In the genomic region with DNA sequence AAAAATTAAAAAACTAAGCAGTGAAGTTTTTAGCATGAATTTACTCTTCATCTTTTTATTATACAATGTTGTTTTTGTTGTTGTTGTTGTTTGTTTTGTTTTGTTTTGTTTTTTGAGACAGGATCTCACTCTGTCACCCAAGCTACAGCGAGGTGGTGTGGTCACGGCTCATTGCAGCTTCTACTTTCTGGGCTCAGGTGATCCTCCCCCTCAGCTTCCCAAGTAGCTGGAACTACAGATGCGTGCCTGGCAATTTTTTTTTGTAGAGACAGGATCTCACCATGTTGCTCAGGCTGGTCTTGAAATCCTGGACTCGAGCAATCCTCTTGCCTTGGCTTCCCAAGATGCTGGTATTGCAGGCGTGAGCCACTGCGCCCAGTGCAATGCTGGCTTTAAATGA, we compare ENCODE assay signal across 18 cellular contexts. TPM values are rescaled to one million over a fixed set of nuclear protein-coding genes. Genes with fewer than 3 reads are reported as not detected.
DNase-seq lines count a peak whose midpoint lies in the region; ATAC-seq, FAIRE-seq and TF ChIP-seq lines count a peak whose summit lies in the region.
"Had no signal": no experiment of that assay in that cellular context is flagged by ENCODE, and none has a peak within 500 bp of the region (broad histone marks: within the 10 kb centered on the region; RNA-seq: fewer than 3 reads in every experiment).

No MANE protein-coding gene starts in this region.

- peaks cover 70% of the 10 kb centered on the region for H3K79me2 ChIP-seq in mesendoderm (ENCODE audit: control insufficient read depth, insufficient read depth, low read length)

- TF ChIP-seq EP300 in Ishikawa (IDR thresholded peaks at IDR 0.05; ENCODE audit: borderline replicate concordance): peak; percentile 68; the same call in 1 of the 2 replicates

- no peak overlapping the region for H3K18ac ChIP-seq in mesendoderm (ENCODE audit: low read length)

- TF ChIP-seq RAD21 in Ishikawa (IDR thresholded peaks at IDR 0.05; ENCODE audit: low read depth): peak; percentile 17; the same call in 1 of the 2 replicates

- no CpG with 5 or more reads among the region's 6 CpGs for WGBS in mesendoderm (ENCODE audit: extremely low coverage, insufficient coverage, low lambda C conversion rate)

- no peak overlapping the region for H3K4me2 ChIP-seq in mesendoderm (ENCODE audit: low read length)

- no peak overlapping the region for H3K56ac ChIP-seq in mesendoderm (ENCODE audit: low read length)

- no peak overlapping the region for H3K23ac ChIP-seq in mesendoderm (ENCODE audit: low read length)

- no peak overlapping the region for H3K27ac ChIP-seq in mesendoderm (ENCODE audit: low read depth, low read length)
- H3K27ac ChIP-seq: Peyer's patch had no signal

- peaks cover 37% of the 10 kb centered on the region for H3K79me1 ChIP-seq in mesendoderm (ENCODE audit: low read length)

- H3K36me3 ChIP-seq in mesendoderm (ENCODE audit: control insufficient read depth, insufficient read depth, low read length): no peaks in the 10 kb centered on the region

- DNase-seq in GM18507 (ENCODE audit: extremely low spot score, insufficient read length, low read depth) (no peak), left kidney (ENCODE audit: low read depth, low spot score) (peak; percentile 56), middle frontal gyrus (ENCODE audit: extremely low spot score, low spot score) (no peak), mesendoderm (no peak), DMS153 treated with DMSO at 0.1 percent for 48 hours (lab: John Stamatoyannopoulos, UW; ENCODE audit: unreplicated experiment) (no peak)
- DNase-seq: C1 segment of cervical spinal cord, HCEC 1CT, Karpas-422, NCI-H1417, NCI-H1930, NCI-H2171, NCI-H446 treated with DMSO at 0.1 percent for 48 hours, NCI-H748 treated with DMSO at 0.1 percent for 48 hours, Peyer's patch, SHP77 had no signal

- no peak overlapping the region for H2BK5ac ChIP-seq in mesendoderm (ENCODE audit: low read length)

- H3K4me3 ChIP-seq in mesendoderm (ENCODE audit: low read length): no peak overlapping the region
- H3K4me3 ChIP-seq: Peyer's patch had no signal

- H2BK120ac ChIP-seq in mesendoderm (ENCODE audit: low read depth, low read length): no peak overlapping the region

- peak; percentile 61 for FAIRE-seq in GM18507 (lab: Jason Lieb, UNC)

- H4K8ac ChIP-seq in mesendoderm (ENCODE audit: low read depth, low read length): no peak overlapping the region

- H3K4ac ChIP-seq in mesendoderm (ENCODE audit: low read depth, low read length): no peak overlapping the region

- no peak overlapping the region for H2AK5ac ChIP-seq in mesendoderm (ENCODE audit: low read length)

- ATAC-seq in GM21619 (IDR thresholded peaks at IDR 0.05; ENCODE audit: unreplicated experiment) (peak; percentile 45), HG03442 (IDR thresholded peaks at IDR 0.05; ENCODE audit: unreplicated experiment) (no peak)

- no peaks in the 10 kb centered on the region for H3K27me3 ChIP-seq in mesendoderm (ENCODE audit: insufficient read depth, low read length, poor library complexity)
- H3K27me3 ChIP-seq: Peyer's patch had no signal

- no peak overlapping the region for H4K5ac ChIP-seq in mesendoderm (ENCODE audit: low read length)

- no peak overlapping the region for H2BK15ac ChIP-seq in mesendoderm (replicated peaks; ENCODE audit: low read depth)

- no peak overlapping the region for H3K9ac ChIP-seq in mesendoderm (ENCODE audit: low read length)

- H3K4me1 ChIP-seq in mesendoderm (ENCODE audit: control insufficient read depth, low read depth, low read length): peaks cover 8% of the 10 kb centered on the region

TF ChIP-seq in Ishikawa, 13 proteins besides CTCF, POLR2A, EP300 and RAD21:
- TF ChIP-seq YY1 (IDR thresholded peaks at IDR 0.05; ENCODE audit: low read depth): no peak
- 0 out of 2 replicates have a peak, but pooled peaks have one; percentile 47 for TF ChIP-seq NFIC (IDR thresholded peaks at IDR 0.05)
- TF ChIP-seq, protein P1, sequence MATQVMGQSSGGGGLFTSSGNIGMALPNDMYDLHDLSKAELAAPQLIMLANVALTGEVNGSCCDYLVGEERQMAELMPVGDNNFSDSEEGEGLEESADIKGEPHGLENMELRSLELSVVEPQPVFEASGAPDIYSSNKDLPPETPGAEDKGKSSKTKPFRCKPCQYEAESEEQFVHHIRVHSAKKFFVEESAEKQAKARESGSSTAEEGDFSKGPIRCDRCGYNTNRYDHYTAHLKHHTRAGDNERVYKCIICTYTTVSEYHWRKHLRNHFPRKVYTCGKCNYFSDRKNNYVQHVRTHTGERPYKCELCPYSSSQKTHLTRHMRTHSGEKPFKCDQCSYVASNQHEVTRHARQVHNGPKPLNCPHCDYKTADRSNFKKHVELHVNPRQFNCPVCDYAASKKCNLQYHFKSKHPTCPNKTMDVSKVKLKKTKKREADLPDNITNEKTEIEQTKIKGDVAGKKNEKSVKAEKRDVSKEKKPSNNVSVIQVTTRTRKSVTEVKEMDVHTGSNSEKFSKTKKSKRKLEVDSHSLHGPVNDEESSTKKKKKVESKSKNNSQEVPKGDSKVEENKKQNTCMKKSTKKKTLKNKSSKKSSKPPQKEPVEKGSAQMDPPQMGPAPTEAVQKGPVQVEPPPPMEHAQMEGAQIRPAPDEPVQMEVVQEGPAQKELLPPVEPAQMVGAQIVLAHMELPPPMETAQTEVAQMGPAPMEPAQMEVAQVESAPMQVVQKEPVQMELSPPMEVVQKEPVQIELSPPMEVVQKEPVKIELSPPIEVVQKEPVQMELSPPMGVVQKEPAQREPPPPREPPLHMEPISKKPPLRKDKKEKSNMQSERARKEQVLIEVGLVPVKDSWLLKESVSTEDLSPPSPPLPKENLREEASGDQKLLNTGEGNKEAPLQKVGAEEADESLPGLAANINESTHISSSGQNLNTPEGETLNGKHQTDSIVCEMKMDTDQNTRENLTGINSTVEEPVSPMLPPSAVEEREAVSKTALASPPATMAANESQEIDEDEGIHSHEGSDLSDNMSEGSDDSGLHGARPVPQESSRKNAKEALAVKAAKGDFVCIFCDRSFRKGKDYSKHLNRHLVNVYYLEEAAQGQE (IDR thresholded peaks at IDR 0.05; ENCODE audit: low read depth): no peak
- TF ChIP-seq TAF1 (IDR thresholded peaks at IDR 0.05; ENCODE audit: low read depth): no peak
- TF ChIP-seq, protein P2, sequence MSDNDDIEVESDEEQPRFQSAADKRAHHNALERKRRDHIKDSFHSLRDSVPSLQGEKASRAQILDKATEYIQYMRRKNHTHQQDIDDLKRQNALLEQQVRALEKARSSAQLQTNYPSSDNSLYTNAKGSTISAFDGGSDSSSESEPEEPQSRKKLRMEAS (IDR thresholded peaks at IDR 0.05): no peak
- no peak for TF ChIP-seq CEBPB (IDR thresholded peaks at IDR 0.05)
- TF ChIP-seq CREB1 (IDR thresholded peaks at IDR 0.05; ENCODE audit: low read depth): no peak
- TF ChIP-seq TEAD4 (IDR thresholded peaks at IDR 0.05): peak; percentile 65
- TF ChIP-seq, protein P3, sequence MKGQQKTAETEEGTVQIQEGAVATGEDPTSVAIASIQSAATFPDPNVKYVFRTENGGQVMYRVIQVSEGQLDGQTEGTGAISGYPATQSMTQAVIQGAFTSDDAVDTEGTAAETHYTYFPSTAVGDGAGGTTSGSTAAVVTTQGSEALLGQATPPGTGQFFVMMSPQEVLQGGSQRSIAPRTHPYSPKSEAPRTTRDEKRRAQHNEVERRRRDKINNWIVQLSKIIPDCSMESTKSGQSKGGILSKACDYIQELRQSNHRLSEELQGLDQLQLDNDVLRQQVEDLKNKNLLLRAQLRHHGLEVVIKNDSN (IDR thresholded peaks at IDR 0.05): peak; percentile 53; the same call in 1 of the 2 replicates
- TF ChIP-seq EGR1 (IDR thresholded peaks at IDR 0.05): peak; percentile 47; the same call in 1 of the 2 replicates
- TF ChIP-seq FOXM1 (IDR thresholded peaks at IDR 0.05; ENCODE audit: borderline replicate concordance, low read depth): no peak
- TF ChIP-seq TCF12 (IDR thresholded peaks at IDR 0.05; ENCODE audit: low read depth): peak; percentile 65; the same call in 1 of the 2 replicates
- TF ChIP-seq ZBTB7A (IDR thresholded peaks at IDR 0.05; ENCODE audit: low read depth): no peak

RNA-seq across cellular contexts. Expression of a gene that starts 11.3 kb away (rescaled TPM):
- 24.7 TPM for polyA plus RNA-seq in mesendoderm (2013, experiment 1 of 2)
- polyA plus RNA-seq in mesendoderm (2013, experiment 2 of 2): 24.3 TPM
